ENCODE assay signal across 8 cellular contexts in genomic region chr16:22195695-22196558, GRCh38. TPM values are rescaled to one million over a fixed set of nuclear protein-coding genes. Genes with fewer than 3 reads are reported as not detected.
DNase-seq lines count a peak whose midpoint lies in the region; ATAC-seq and TF ChIP-seq lines count a peak whose summit lies in the region.

No MANE protein-coding gene starts in this region.

- peaks cover 20% of the 10 kb centered on the region for H3K4me1 Mint-ChIP-seq in nephron progenitor cell

- TF ChIP-seq CTCF in AG10803 (conservative IDR thresholded peaks at IDR 0.05; ENCODE audit: low read length), result peak; percentile 88
- peak; percentile 80 for TF ChIP-seq CTCF in nephron progenitor cell (IDR thresholded peaks at IDR 0.05)

- peak overlapping the region; percentile 61 for H3K4me3 ChIP-seq in AG10803 (ENCODE audit: low read length)
- peak overlapping the region; percentile 67 for H3K4me3 ChIP-seq in MG63

- no peaks in the 10 kb centered on the region for H3K36me3 ChIP-seq in MG63

- H3K9me3 ChIP-seq in MG63, result no peaks in the 10 kb centered on the region

- H3K27me3 ChIP-seq in MG63, result no peaks in the 10 kb centered on the region

- H3K4me3 Mint-ChIP-seq in nephron progenitor cell, result peak overlapping the region; percentile 87

- no peaks in the 10 kb centered on the region for H3K9me3 Mint-ChIP-seq in nephron progenitor cell

- peak overlapping the region; percentile 94 for H3K27ac Mint-ChIP-seq in nephron progenitor cell

- ATAC-seq in GM19467 (IDR thresholded peaks at IDR 0.05; ENCODE audit: unreplicated experiment), result peak; percentile 27

- DNase-seq in AG10803 (ENCODE audit: low read depth), result peak; percentile 83
- DNase-seq in MG63, result peak; percentile 77
- DNase-seq in SHP77 treated with DMSO at 0.1 percent for 48 hours (lab: John Stamatoyannopoulos, UW), result peak; percentile 81
- DNase-seq in activated gamma-delta T cell (lab: John Stamatoyannopoulos, UW), result peak; percentile 36
- peak; percentile 84 for DNase-seq in fibroblast of the conjunctiva (ENCODE audit: low read depth)
- DNase-seq in nephron progenitor cell, result peak; percentile 93
- DNase-seq in stimulated activated naive CD4-positive, alpha-beta T cell treated with Interleukin-2 at 50 U/mL for 16 hours (lab: John Stamatoyannopoulos, UW), result peak; percentile 80

- H3K36me3 Mint-ChIP-seq in nephron progenitor cell (ENCODE audit: low read depth), result no peaks in the 10 kb centered on the region

- peaks cover 16% of the 10 kb centered on the region for H3K27me3 Mint-ChIP-seq in nephron progenitor cell (ENCODE audit: low read depth, poor library complexity)

RNA-seq across cellular contexts. Expression of gene EEF2K, which starts 10.2 kb away (rescaled TPM):
- 11.5 and 27.1 TPM in 2 replicates for total RNA-seq in MG63 (2014; rRNA removed; shearing (Covaris generic); ENCODE audit: low replicate concordance)

RNA-seq across cellular contexts. Expression of gene SDR42E2, which starts 33.6 kb away (rescaled TPM):
- total RNA-seq in MG63 (2014; rRNA removed; shearing (Covaris generic); ENCODE audit: low replicate concordance), result not detected in 2 replicates

Comparison
In these comparisons a context has a peak if more than half of its experiments do, and no peak if none do; other contexts are left out.
1. Peak in every context shown above with its lines: DNase-seq, ATAC-seq and H3K4me3 ChIP-seq.
2. DNase-seq: peak in every context shown above with its lines; median percentile 93 in nephron progenitor cell; 84 in fibroblast of the conjunctiva; 83 in AG10803; 81 in SHP77 treated with DMSO at 0.1 percent for 48 hours; 80 in stimulated activated naive CD4-positive, alpha-beta T cell treated with Interleukin-2 at 50 U/mL for 16 hours; 77 in MG63; 36 in activated gamma-delta T cell.